1 cellular context compared by ENCODE assay signal in genomic region chr1:15426492-15427279, GRCh38.
TF ChIP-seq lines count a peak whose summit lies in the region.

No MANE protein-coding gene starts in this region.

TF ChIP-seq in SK-N-SH, 30 proteins besides CTCF, POLR2A, EP300 and RAD21 (continued from another document):
- TF ChIP-seq REST (IDR thresholded peaks at IDR 0.05; ENCODE audit: low read depth, low read length) = no peak
- peak; percentile 59; the same call in 1 of the 2 replicates for TF ChIP-seq FOSL2 (IDR thresholded peaks at IDR 0.05; ENCODE audit: borderline replicate concordance, low read depth)
